ENCODE assay signal across 26 cellular contexts in the genomic region with DNA sequence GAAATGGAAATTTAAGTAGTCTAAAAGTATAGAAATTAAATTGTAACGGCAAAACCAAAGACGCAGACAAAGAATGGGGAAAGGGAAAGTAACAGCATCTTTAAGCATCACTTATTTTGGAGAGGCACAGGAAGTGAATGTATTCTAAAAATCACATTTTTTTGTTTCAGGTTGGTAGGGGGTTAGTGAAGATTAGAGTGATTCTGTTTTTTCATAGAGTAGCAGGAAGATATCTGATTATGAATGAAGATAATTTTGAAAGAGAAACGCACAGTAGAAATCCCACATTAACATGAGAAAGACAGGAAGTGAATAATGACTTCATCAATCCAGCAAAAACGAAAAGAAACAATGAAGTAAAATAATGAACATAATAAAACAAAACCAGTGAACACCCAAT.
A peak's percentile ranks its signal among the peaks of the same experiment; 100 is the strongest.
DNase-seq lines count a peak whose midpoint lies in the region; ATAC-seq lines count a peak whose summit lies in the region.
"Had no signal": no experiment of that assay in that cellular context is flagged by ENCODE, and none has a peak within 500 bp of the region (broad histone marks: within the 10 kb centered on the region; RNA-seq: fewer than 3 reads in every experiment).

No MANE protein-coding gene starts in this region.

- H3K4me2 ChIP-seq in neuronal stem cell (ENCODE audit: insufficient read depth, low read length, poor library complexity, severe bottlenecking): no peak overlapping the region

- ATAC-seq in GM21390 (IDR thresholded peaks at IDR 0.05; ENCODE audit: unreplicated experiment) (no peak), HG02981 (IDR thresholded peaks at IDR 0.05; ENCODE audit: unreplicated experiment) (no peak)
- ATAC-seq: K562, Panc1 had no signal

- H3K36me3 ChIP-seq in HUES64 (ENCODE audit: insufficient read depth, low read length): no peaks in the 10 kb centered on the region
- H3K36me3 ChIP-seq in neuronal stem cell (replicated peaks in 1 of 2; ENCODE audit: control insufficient read depth in 2 of 2, insufficient read depth in 2 of 2, low read length in 2 of 2): no peaks in the 10 kb centered on the region
- H3K36me3 ChIP-seq: left ventricle myocardium inferior, vagina had no signal

- H3K27ac Mint-ChIP-seq in activated naive CD4-positive, alpha-beta T cell treated with anti-CD3 and anti-CD28 coated beads, Interleukin-2, amount 10 ng/mL, durations not matched to agents 7 days and 5 days: peak overlapping the region; percentile 20

- no peak overlapping the region for H4K8ac ChIP-seq in neuronal stem cell (ENCODE audit: low read depth, low read length)

- H3K27me3 Mint-ChIP-seq in activated naive CD4-positive, alpha-beta T cell treated with anti-CD3 and anti-CD28 coated beads, Interleukin-2, amount 10 ng/mL, durations not matched to agents 7 days and 5 days: no peaks in the 10 kb centered on the region

- H3K27ac ChIP-seq in HUES64 (ENCODE audit: low read depth, low read length) (peak overlapping the region; percentile 88), neuronal stem cell (replicated peaks; ENCODE audit: low read length) (no peak overlapping the region)
- H3K27ac ChIP-seq: C4-2B, dorsolateral prefrontal cortex, left ventricle myocardium inferior, vagina, VCaP had no signal

- peak overlapping the region; percentile 7 for H2AFZ ChIP-seq in neuronal stem cell (ENCODE audit: low read length)

- no peaks in the 10 kb centered on the region for H3K79me1 ChIP-seq in neuronal stem cell (ENCODE audit: low read depth, low read length)

- H2BK12ac ChIP-seq in neuronal stem cell (ENCODE audit: low read length): no peak overlapping the region

- H2BK120ac ChIP-seq in neuronal stem cell (ENCODE audit: low read depth, low read length): no peak overlapping the region

- H4K91ac ChIP-seq in neuronal stem cell (ENCODE audit: low read depth, low read length, poor library complexity): no peak overlapping the region

- no peak overlapping the region for H2BK15ac ChIP-seq in neuronal stem cell (ENCODE audit: low read length)

- H2AK5ac ChIP-seq in neuronal stem cell (ENCODE audit: low read depth, low read length): no peak overlapping the region

- H3K27me3 ChIP-seq in HUES64 (ENCODE audit: insufficient read depth, low read length) (no peaks in the 10 kb centered on the region), neuronal stem cell (ENCODE audit: control insufficient read depth in 3 of 3, insufficient read depth in 3 of 3, low read depth in 1 of 3, low read length in 3 of 3) (no peaks in the 10 kb centered on the region)
- H3K27me3 ChIP-seq: dorsolateral prefrontal cortex, vagina had no signal

- no peak overlapping the region for H3K23ac ChIP-seq in neuronal stem cell (ENCODE audit: low read depth, low read length, poor library complexity)

- H3K9me3 Mint-ChIP-seq in activated naive CD4-positive, alpha-beta T cell treated with anti-CD3 and anti-CD28 coated beads, Interleukin-2, amount 10 ng/mL, durations not matched to agents 7 days and 5 days: no peaks in the 10 kb centered on the region

- H3K18ac ChIP-seq in neuronal stem cell (ENCODE audit: low read length): no peak overlapping the region

- no peak for DNase-seq in activated naive CD4-positive, alpha-beta T cell treated with anti-CD3 and anti-CD28 coated beads, Interleukin-2, amount 10 ng/mL, durations not matched to agents 7 days and 5 days
- DNase-seq in activated naive CD4-positive, alpha-beta T cell treated with Interleukin-2 at 50 U/mL for 16 hours: no peak
- DNase-seq in dermis blood vessel endothelial cell: peak; percentile 28
- DNase-seq in neuronal stem cell (ENCODE audit: low spot score): no peak
- no peak for DNase-seq in stimulated activated CD4-positive, alpha-beta T cell treated with anti-CD3 and anti-CD28 coated beads, Interleukin-4, amount 100 ng/mL, for 4 hours
- DNase-seq: activated CD4-positive, alpha-beta T cell treated with anti-CD3 and anti-CD28 coated beads, Interleukin-2, amount 50 U/mL, for 4 hours; dorsolateral prefrontal cortex; EL; hypothalamus; left ventricle myocardium inferior; NCI-H1092 treated with DMSO at 0.1 percent for 48 hours; NCI-H187; NCI-H524 treated with DMSO at 0.1 percent for 48 hours; occipital lobe; SHP77; stimulated activated CD4-positive, alpha-beta T cell treated with anti-CD3 and anti-CD28 coated beads, Interleukin-15, amount 100 ng/mL, for 24 hours; stimulated activated naive CD4-positive, alpha-beta T cell treated with Interleukin-2 at 50 U/mL for 16 hours; T-helper 9 cell had no signal

- no peak overlapping the region for H3K4me3 Mint-ChIP-seq in activated naive CD4-positive, alpha-beta T cell treated with anti-CD3 and anti-CD28 coated beads, Interleukin-2, amount 10 ng/mL, durations not matched to agents 7 days and 5 days

- no peaks in the 10 kb centered on the region for H3K36me3 Mint-ChIP-seq in activated naive CD4-positive, alpha-beta T cell treated with anti-CD3 and anti-CD28 coated beads, Interleukin-2, amount 10 ng/mL, durations not matched to agents 7 days and 5 days

- H3K9ac ChIP-seq in HUES64 (ENCODE audit: low read depth, low read length) (no peak overlapping the region), neuronal stem cell (ENCODE audit: low read depth, low read length, poor library complexity) (no peak overlapping the region)

- CTCF ChIA-PET in activated naive CD4-positive, alpha-beta T cell treated with anti-CD3 and anti-CD28 coated beads, Interleukin-2, amount 10 ng/mL, durations not matched to agents 7 days and 5 days (lab: Charles Lee): no interaction called here

- H3K9me3 ChIP-seq in HUES64 (ENCODE audit: insufficient read depth, low read depth, low read length) (no peaks in the 10 kb centered on the region), neuronal stem cell (replicated peaks in 1 of 2; ENCODE audit: control insufficient read depth in 2 of 2, insufficient read depth in 1 of 2, low read depth in 1 of 2, low read length in 2 of 2) (no peaks in the 10 kb centered on the region)
- H3K9me3 ChIP-seq: left ventricle myocardium inferior, vagina had no signal

- H3K4me3 ChIP-seq in HUES64 (ENCODE audit: low read length): no peak overlapping the region
- no peak overlapping the region for H3K4me3 ChIP-seq in neuronal stem cell (ENCODE audit: low read length in 2 of 2)
- H3K4me3 ChIP-seq: dorsolateral prefrontal cortex, K562, left ventricle myocardium inferior, vagina had no signal

- whole genome bisulfite sequencing in HUES64: 31% methylated on average over 3 of the region's 4 CpGs
- no CpG with 5 or more reads among the region's 4 CpGs for WGBS in neuronal stem cell (ENCODE audit: extremely low coverage in 2 of 2, insufficient read length in 2 of 2, insufficient replicate concordance in 1 of 2), 2 donors

- H3K14ac ChIP-seq in neuronal stem cell (ENCODE audit: low read length): no peak overlapping the region

- no peak overlapping the region for H3K4ac ChIP-seq in neuronal stem cell (ENCODE audit: low read length)

- peaks cover 12% of the 10 kb centered on the region for H3K4me1 Mint-ChIP-seq in activated naive CD4-positive, alpha-beta T cell treated with anti-CD3 and anti-CD28 coated beads, Interleukin-2, amount 10 ng/mL, durations not matched to agents 7 days and 5 days

- H3K4me1 ChIP-seq in HUES64 (ENCODE audit: insufficient read depth, low read length) (peaks cover 28% of the 10 kb centered on the region), neuronal stem cell (ENCODE audit: control insufficient read depth in 2 of 2, insufficient read depth in 1 of 2, low read depth in 1 of 2, low read length in 2 of 2) (no peaks in the 10 kb centered on the region)
- H3K4me1 ChIP-seq: left ventricle myocardium inferior, vagina had no signal

- H2BK5ac ChIP-seq in neuronal stem cell (ENCODE audit: low read length): no peak overlapping the region
